19 cellular contexts compared by ENCODE assay signal in the genomic region with DNA sequence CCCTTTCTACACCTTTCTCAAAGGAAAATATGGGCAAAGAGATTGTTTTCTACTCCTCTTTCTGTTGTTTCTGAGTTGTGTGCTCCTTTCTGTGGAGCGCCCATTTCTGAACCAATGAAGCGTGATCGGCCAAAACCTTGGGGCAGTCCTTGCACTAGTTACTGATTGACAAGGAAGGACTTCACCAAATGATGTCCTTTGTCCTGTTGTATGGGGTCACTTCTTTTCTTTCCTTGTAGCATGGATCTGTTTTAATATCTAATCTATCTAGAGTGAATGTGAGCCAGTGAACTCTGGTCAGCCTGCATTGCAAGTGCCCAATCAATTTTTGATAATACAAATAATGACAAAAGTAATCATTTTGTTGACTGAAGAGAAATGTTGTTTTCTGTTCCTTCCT.
A peak's percentile ranks its signal among the peaks of the same experiment; 100 is the strongest.
DNase-seq lines count a peak whose midpoint lies in the region; ATAC-seq, FAIRE-seq and TF ChIP-seq lines count a peak whose summit lies in the region.
"Had no signal": no experiment of that assay in that cellular context is flagged by ENCODE, and none has a peak within 500 bp of the region (broad histone marks: within the 10 kb centered on the region; RNA-seq: fewer than 3 reads in every experiment).

No MANE protein-coding gene starts in this region.

- H3K36me3 Mint-ChIP-seq in mesothelial cell of epicardium = no peaks in the 10 kb centered on the region
- H3K36me3 Mint-ChIP-seq: CD4-positive, alpha-beta memory T cell had no signal

- no peak overlapping the region for H3K27ac Mint-ChIP-seq in mesothelial cell of epicardium
- H3K27ac Mint-ChIP-seq: B cell; CD4-positive, alpha-beta memory T cell; H9 had no signal

- H3K79me2 ChIP-seq in smooth muscle cell (ENCODE audit: low read depth) = no peaks in the 10 kb centered on the region

- no peak overlapping the region for H3K4me3 Mint-ChIP-seq in mesothelial cell of epicardium
- H3K4me3 Mint-ChIP-seq: B cell; CD4-positive, alpha-beta memory T cell; H9 had no signal

- H3K9me3 Mint-ChIP-seq in mesothelial cell of epicardium = no peaks in the 10 kb centered on the region
- H3K9me3 Mint-ChIP-seq: CD4-positive, alpha-beta memory T cell; H9 had no signal

- H3K27me3 ChIP-seq in right lobe of liver = no peaks in the 10 kb centered on the region
- H3K27me3 ChIP-seq in smooth muscle cell (ENCODE audit: low read depth) = no peaks in the 10 kb centered on the region

- H3K4me3 ChIP-seq in kidney (ENCODE audit: low read length in 2 of 2) (peak overlapping the region in 1 of 2 donors; percentile 16), right lobe of liver (peak overlapping the region in 1 of 3 donors; percentile 6), smooth muscle cell (no peak overlapping the region)

- peaks cover 0 to 4% of the 10 kb centered on the region in 2 donors for H3K36me3 ChIP-seq in kidney (ENCODE audit: control insufficient read depth in 1 of 2, insufficient read depth in 2 of 2, low read length in 2 of 2)
- no peaks in the 10 kb centered on the region for H3K36me3 ChIP-seq in right lobe of liver
- H3K36me3 ChIP-seq in smooth muscle cell (ENCODE audit: low read depth) = no peaks in the 10 kb centered on the region

- peaks cover 19% of the 10 kb centered on the region for H3K4me1 Mint-ChIP-seq in mesothelial cell of epicardium
- H3K4me1 Mint-ChIP-seq: B cell had no signal

- TF ChIP-seq CTCF in kidney (IDR thresholded peaks at IDR 0.05; ENCODE audit: borderline replicate concordance, extremely low read depth, insufficient read depth) = no peak
- TF ChIP-seq CTCF in right lobe of liver (IDR thresholded peaks at IDR 0.05) = no peak
- no peak for TF ChIP-seq CTCF in smooth muscle cell (IDR thresholded peaks at IDR 0.05; ENCODE audit: borderline replicate concordance, insufficient read depth, poor library complexity, severe bottlenecking)
- no peak for TF ChIP-seq CTCF in mesothelial cell of epicardium (IDR thresholded peaks at IDR 0.05; ENCODE audit: unreplicated experiment)

- H3F3A ChIP-seq in smooth muscle cell (ENCODE audit: low read depth) = no peaks in the 10 kb centered on the region

- DNase-seq in GM12891 (ENCODE audit: insufficient read length, low spot score) (no peak), kidney (no peak), right lobe of liver (peak in 2 of 3 donors; percentile 21 to 65), smooth muscle cell (lab: John Stamatoyannopoulos, UW; ENCODE audit: unreplicated experiment) (no peak), SW480 (ENCODE audit: low spot score) (no peak), mesothelial cell of epicardium (ENCODE audit: low spot score in 2 of 2, unreplicated experiment in 2 of 2) (no peak)
- no peak for DNase-seq in stimulated activated CD4-positive, alpha-beta T cell treated with anti-CD3 and anti-CD28 coated beads, Interleukin-15, amount 100 ng/mL, for 24 hours
- DNase-seq: CD4-positive, alpha-beta memory T cell; DMS153; DMS79 treated with DMSO at 0.1 percent for 48 hours; EL; GOT3; H9; IMR-90 had no signal

- FAIRE-seq in GM12891 (lab: Jason Lieb, UNC) (peak; percentile 20), kidney (lab: Jason Lieb, UNC) (peak; percentile 83)
- FAIRE-seq: A204.1, D721Med, G401.6 had no signal

- 26% methylated on average over 3 of the region's 3 CpGs for WGBS in right lobe of liver (ENCODE audit: insufficient coverage, low coverage, low lambda C conversion rate, missing lambda C conversion rate)
- WGBS in smooth muscle cell (ENCODE audit: low lambda C conversion rate) = 98% methylated on average over 3 of the region's 3 CpGs

- no peaks in the 10 kb centered on the region for H4K20me1 ChIP-seq in smooth muscle cell (ENCODE audit: low read depth)

- H2AFZ ChIP-seq in smooth muscle cell (ENCODE audit: low read depth) = no peak overlapping the region

- H3K27ac ChIP-seq in kidney (ENCODE audit: low read depth in 2 of 2, low read length in 2 of 2) (no peak overlapping the region), right lobe of liver (peak overlapping the region in 2 of 3 donors; percentile 18 to 72), smooth muscle cell (ENCODE audit: low read depth) (no peak overlapping the region)
- H3K27ac ChIP-seq: C4-2B had no signal

- H3K9ac ChIP-seq in kidney (ENCODE audit: low read length in 2 of 2) (no peak overlapping the region), smooth muscle cell (ENCODE audit: low read depth) (no peak overlapping the region)

- peaks cover 11 to 26% of the 10 kb centered on the region in 2 donors for H3K4me1 ChIP-seq in kidney (ENCODE audit: control insufficient read depth in 1 of 2, insufficient read depth in 1 of 2, low read depth in 1 of 2, low read length in 2 of 2)
- H3K4me1 ChIP-seq in right lobe of liver = peaks cover 0 to 46% (median 18%) of the 10 kb centered on the region in 4 donors
- no peaks in the 10 kb centered on the region for H3K4me1 ChIP-seq in smooth muscle cell (ENCODE audit: low read depth)

- TF ChIP-seq POLR2A in GM12891 (IDR thresholded peaks at IDR 0.05; ENCODE audit: low read depth, low read length) (no peak), right lobe of liver (IDR thresholded peaks at IDR 0.05) (no peak)

- ATAC-seq in right lobe of liver = peak; percentile 75 to 92 (median 80)

- H3K4me2 ChIP-seq in smooth muscle cell = no peak overlapping the region

- H3K9me3 ChIP-seq in kidney (ENCODE audit: control insufficient read depth in 1 of 2, low read length in 2 of 2) (no peaks in the 10 kb centered on the region), right lobe of liver (no peaks in the 10 kb centered on the region), smooth muscle cell (replicated peaks; ENCODE audit: low read depth) (no peaks in the 10 kb centered on the region)

- H3K27me3 Mint-ChIP-seq in mesothelial cell of epicardium (ENCODE audit: low read depth) = no peaks in the 10 kb centered on the region
- H3K27me3 Mint-ChIP-seq: CD4-positive, alpha-beta memory T cell had no signal

- intact Hi-C loops in kidney (cut with DNase I) = no loop called here
- intact Hi-C loops in right lobe of liver (cut with DNase I) = loop anchor here in 1 of 2 donors (10.0 kb wide), 1 partner anchor 308 kb away; no protein-coding TSS in a partner anchor

TF ChIP-seq in GM12891, 5 proteins besides CTCF, POLR2A, EP300 and RAD21:
- TF ChIP-seq TAF1 (IDR thresholded peaks at IDR 0.05; ENCODE audit: low read depth, low read length) = no peak
- no peak for TF ChIP-seq POLR2AphosphoS5 (IDR thresholded peaks at IDR 0.05; ENCODE audit: low read depth, low read length)
- no peak for TF ChIP-seq SPI1 (IDR thresholded peaks at IDR 0.05; ENCODE audit: low read depth, low read length)
- no peak for TF ChIP-seq PAX5 (IDR thresholded peaks at IDR 0.05; ENCODE audit: insufficient read depth, low read length, severe bottlenecking)
- no peak for TF ChIP-seq POU2F2 (IDR thresholded peaks at IDR 0.05; ENCODE audit: low read depth, low read length)

Comparison
In these comparisons a context has a peak if more than half of its experiments do, and no peak if none do; other contexts are left out.
1. DNase-seq: peak in right lobe of liver (2 of 3); none in GM12891 (single experiment), kidney (single experiment), smooth muscle cell (single experiment), SW480 (single experiment), stimulated activated CD4-positive, alpha-beta T cell treated with anti-CD3 and anti-CD28 coated beads, Interleukin-15, amount 100 ng/mL, for 24 hours (single experiment) and mesothelial cell of epicardium (0 of 2).
2. H3K27ac ChIP-seq: peak in right lobe of liver (2 of 3); none in kidney (0 of 2) and smooth muscle cell (single experiment).